ENCODE assay signal across 1 cellular context in genomic region chr22:28820885-28821284, GRCh38.
TF ChIP-seq lines count a peak whose summit lies in the region.

No MANE protein-coding gene starts in this region.

TF ChIP-seq in liver, 16 proteins besides CTCF, POLR2A, EP300 and RAD21:
- TF ChIP-seq HNF4A (conservative IDR thresholded peaks at IDR 0.05) (no peak), NR2F2 (IDR thresholded peaks at IDR 0.05) (no peak), FOXA1 (IDR thresholded peaks at IDR 0.05) (no peak), EGR1 (IDR thresholded peaks at IDR 0.05; ENCODE audit: low read depth in 2 of 2) (no peak), FOXA2 (IDR thresholded peaks at IDR 0.05) (no peak), HNF4G (IDR thresholded peaks at IDR 0.05) (no peak), GABPA (IDR thresholded peaks at IDR 0.05 in 1 of 2, conservative IDR thresholded peaks at IDR 0.05 in 1 of 2) (no peak), RXRA (IDR thresholded peaks at IDR 0.05) (no peak), JUND (IDR thresholded peaks at IDR 0.05) (no peak), YY1 (IDR thresholded peaks at IDR 0.05) (no peak), REST (IDR thresholded peaks at IDR 0.05) (no peak), ATF3 (IDR thresholded peaks at IDR 0.05) (no peak), MAX (IDR thresholded peaks at IDR 0.05) (no peak), TAF1 (conservative IDR thresholded peaks at IDR 0.05) (no peak), SP1 (IDR thresholded peaks at IDR 0.05) (no peak)
- TF ChIP-seq, protein P1, sequence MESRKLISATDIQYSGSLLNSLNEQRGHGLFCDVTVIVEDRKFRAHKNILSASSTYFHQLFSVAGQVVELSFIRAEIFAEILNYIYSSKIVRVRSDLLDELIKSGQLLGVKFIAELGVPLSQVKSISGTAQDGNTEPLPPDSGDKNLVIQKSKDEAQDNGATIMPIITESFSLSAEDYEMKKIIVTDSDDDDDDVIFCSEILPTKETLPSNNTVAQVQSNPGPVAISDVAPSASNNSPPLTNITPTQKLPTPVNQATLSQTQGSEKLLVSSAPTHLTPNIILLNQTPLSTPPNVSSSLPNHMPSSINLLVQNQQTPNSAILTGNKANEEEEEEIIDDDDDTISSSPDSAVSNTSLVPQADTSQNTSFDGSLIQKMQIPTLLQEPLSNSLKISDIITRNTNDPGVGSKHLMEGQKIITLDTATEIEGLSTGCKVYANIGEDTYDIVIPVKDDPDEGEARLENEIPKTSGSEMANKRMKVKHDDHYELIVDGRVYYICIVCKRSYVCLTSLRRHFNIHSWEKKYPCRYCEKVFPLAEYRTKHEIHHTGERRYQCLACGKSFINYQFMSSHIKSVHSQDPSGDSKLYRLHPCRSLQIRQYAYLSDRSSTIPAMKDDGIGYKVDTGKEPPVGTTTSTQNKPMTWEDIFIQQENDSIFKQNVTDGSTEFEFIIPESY (IDR thresholded peaks at IDR 0.05): no peak
